ENCODE assay signal across 11 cellular contexts in the genomic region with DNA sequence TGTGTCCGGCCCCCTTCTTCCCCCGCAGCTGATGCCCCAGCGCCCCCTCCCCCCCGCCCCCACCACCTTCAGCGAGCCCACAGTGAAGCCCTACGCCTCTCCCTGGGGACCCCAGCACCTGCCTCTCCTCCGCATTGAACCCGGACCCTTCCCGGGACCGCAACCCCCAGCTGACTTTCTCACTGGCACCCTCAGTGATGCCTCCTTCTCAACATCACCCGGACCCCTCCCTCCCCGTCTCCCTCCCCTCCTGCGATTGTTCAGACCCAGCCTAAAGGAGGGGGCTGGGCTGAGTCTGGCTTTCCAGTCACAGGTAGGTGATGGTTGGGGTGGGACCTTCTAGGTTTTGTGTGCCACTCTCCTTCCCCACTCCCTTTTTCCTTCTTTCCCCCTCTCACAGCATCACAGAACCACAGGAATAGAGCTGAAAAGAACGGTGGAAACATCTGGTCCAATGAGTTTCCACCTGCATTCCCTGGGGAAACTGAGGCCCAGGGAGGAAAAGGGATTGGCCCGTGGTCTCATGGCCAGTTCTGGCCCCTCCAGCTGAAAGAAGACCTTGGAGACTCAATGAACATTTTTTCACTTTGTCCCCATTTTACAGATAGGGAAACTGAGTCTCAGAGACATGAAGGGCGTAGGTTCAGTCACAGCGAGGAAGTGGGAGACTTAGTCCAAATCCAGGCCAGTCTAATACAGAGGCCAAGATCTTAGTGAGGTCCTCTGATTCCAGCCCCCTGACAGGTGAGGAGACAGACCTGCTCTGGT. TPM values are rescaled to one million over a fixed set of nuclear protein-coding genes. Genes with fewer than 3 reads are reported as not detected.
A peak's percentile ranks its signal among the peaks of the same experiment; 100 is the strongest.
DNase-seq lines count a peak whose midpoint lies in the region; ATAC-seq and TF ChIP-seq lines count a peak whose summit lies in the region.
"Had no signal": no experiment of that assay in that cellular context is flagged by ENCODE, and none has a peak within 500 bp of the region (broad histone marks: within the 10 kb centered on the region; RNA-seq: fewer than 3 reads in every experiment).

No MANE protein-coding gene starts in this region.

- no peak overlapping the region for H2AK5ac ChIP-seq in mesenchymal stem cell (ENCODE audit: low read length, severe bottlenecking)

- H3K4me2 ChIP-seq in mesenchymal stem cell (ENCODE audit: low read length, poor library complexity, severe bottlenecking), result peak overlapping the region; percentile 89
- H3K4me2 ChIP-seq: KMS-11 had no signal

- H2BK5ac ChIP-seq in mesenchymal stem cell (ENCODE audit: low read depth, low read length, poor library complexity, severe bottlenecking), result no peak overlapping the region

- H2BK120ac ChIP-seq in mesenchymal stem cell (ENCODE audit: low read depth, low read length), result no peak overlapping the region

- peaks cover 0 to 3% of the 10 kb centered on the region in 2 experiments for H3K36me3 ChIP-seq in mesenchymal stem cell (ENCODE audit: control insufficient read depth in 1 of 2, insufficient read depth in 2 of 2, low read depth in 1 of 2, low read length in 2 of 2)

- peaks cover 0 to 10% of the 10 kb centered on the region in 2 experiments for H3K27me3 ChIP-seq in mesenchymal stem cell (ENCODE audit: control insufficient read depth in 1 of 2, insufficient read depth in 1 of 2, low read length in 2 of 2)

- peaks cover 7% of the 10 kb centered on the region for H3K79me1 ChIP-seq in mesenchymal stem cell (replicated peaks; ENCODE audit: low read length, poor library complexity, severe bottlenecking)

- H2BK12ac ChIP-seq in mesenchymal stem cell (ENCODE audit: low read length in 2 of 2), result peak overlapping the region in 1 of 2 experiments; percentile 29

- peaks cover 6% of the 10 kb centered on the region for H3K4me1 ChIP-seq in mesenchymal stem cell (ENCODE audit: control insufficient read depth, insufficient read depth, low read depth, low read length)

- no peak for TF ChIP-seq CTCF in type B pancreatic cell (conservative IDR thresholded peaks at IDR 0.05)

- no peaks in the 10 kb centered on the region for H3K9me3 ChIP-seq in mesenchymal stem cell (ENCODE audit: control insufficient read depth, low read length)

- no peak overlapping the region for H3K23ac ChIP-seq in mesenchymal stem cell (ENCODE audit: low read length in 2 of 2)

- no peaks in the 10 kb centered on the region for H3K9me3 Mint-ChIP-seq in activated T-cell treated with anti-CD3 and anti-CD28 coated beads, Interleukin-2, amount 50 U/mL, for 4 hours
- H3K9me3 Mint-ChIP-seq in type B pancreatic cell, result no peaks in the 10 kb centered on the region

- H3K4me3 ChIP-seq in mesenchymal stem cell (ENCODE audit: insufficient read depth in 1 of 2, low read depth in 1 of 2, low read length in 2 of 2), result no peak overlapping the region

- H4K8ac ChIP-seq in mesenchymal stem cell (ENCODE audit: low read length), result peak overlapping the region; percentile 74

- DNase-seq in activated T-cell treated with anti-CD3 and anti-CD28 coated beads, Interleukin-2, amount 50 U/mL, for 4 hours, result no peak
- DNase-seq in activated T-cell treated with anti-CD3 and anti-CD28 coated beads for 4 hours (no peak), caudate nucleus (lab: John Stamatoyannopoulos, UW) (peak in 1 of 61 donors; percentile 39), mesenchymal stem cell (no peak), type B pancreatic cell (ENCODE audit: extremely low spot score, unreplicated experiment) (no peak), LoVo (ENCODE audit: low spot score) (no peak)
- DNase-seq: cerebellar nuclear complex had no signal

- H3K9ac ChIP-seq in mesenchymal stem cell (ENCODE audit: low read length), result no peak overlapping the region

- no peaks in the 10 kb centered on the region for H3K36me3 Mint-ChIP-seq in activated T-cell treated with anti-CD3 and anti-CD28 coated beads, Interleukin-2, amount 50 U/mL, for 4 hours (ENCODE audit: insufficient read depth)
- H3K36me3 Mint-ChIP-seq in type B pancreatic cell, result peaks cover 3% of the 10 kb centered on the region

- H3K27me3 Mint-ChIP-seq in activated T-cell treated with anti-CD3 and anti-CD28 coated beads, Interleukin-2, amount 50 U/mL, for 4 hours (ENCODE audit: low read depth), result peaks cover 8% of the 10 kb centered on the region
- no peaks in the 10 kb centered on the region for H3K27me3 Mint-ChIP-seq in type B pancreatic cell

- no peak overlapping the region for H3K4ac ChIP-seq in mesenchymal stem cell (ENCODE audit: low read depth in 1 of 2, low read length in 2 of 2)

- 34% methylated on average over 12 of the region's 17 CpGs for WGBS in mesenchymal stem cell

- H3K27ac ChIP-seq in caudate nucleus (ENCODE audit: low read depth, low read length) (peak overlapping the region; percentile 83), mesenchymal stem cell (ENCODE audit: low read length, poor library complexity, severe bottlenecking) (no peak overlapping the region)
- H3K27ac ChIP-seq: KMS-11 had no signal

- ATAC-seq in activated T-cell treated with anti-CD3 and anti-CD28 coated beads, Interleukin-2, amount 50 U/mL, for 4 hours, result no peak
- ATAC-seq in GM18511 (IDR thresholded peaks at IDR 0.05; ENCODE audit: unreplicated experiment) (no peak), GM18907 (IDR thresholded peaks at IDR 0.05; ENCODE audit: unreplicated experiment) (no peak)

- no peak overlapping the region for H2AFZ ChIP-seq in mesenchymal stem cell (ENCODE audit: low read depth, low read length)

- H3K27ac Mint-ChIP-seq in type B pancreatic cell, result peak overlapping the region; percentile 48

- peak overlapping the region in 1 of 2 experiments; percentile 30 for H3K18ac ChIP-seq in mesenchymal stem cell (ENCODE audit: low read depth in 1 of 2, low read length in 2 of 2)

- no peak overlapping the region for H4K91ac ChIP-seq in mesenchymal stem cell (ENCODE audit: low read length)

- H3K14ac ChIP-seq in mesenchymal stem cell (ENCODE audit: low read length in 2 of 2), result no peak overlapping the region

- H3K4me3 Mint-ChIP-seq in activated T-cell treated with anti-CD3 and anti-CD28 coated beads, Interleukin-2, amount 50 U/mL, for 4 hours, result peak overlapping the region; percentile 83
- peak overlapping the region; percentile 90 for H3K4me3 Mint-ChIP-seq in type B pancreatic cell

- H3K4me1 Mint-ChIP-seq in activated T-cell treated with anti-CD3 and anti-CD28 coated beads, Interleukin-2, amount 50 U/mL, for 4 hours (ENCODE audit: low read depth), result peaks cover 13% of the 10 kb centered on the region
- H3K4me1 Mint-ChIP-seq in type B pancreatic cell (ENCODE audit: unreplicated experiment), result peaks cover 11% of the 10 kb centered on the region

- no peak overlapping the region for H2BK15ac ChIP-seq in mesenchymal stem cell (ENCODE audit: low read depth, poor library complexity, severe bottlenecking)

RNA-seq across cellular contexts. Expression of a gene that starts 0.8 kb away (rescaled TPM):
- total RNA-seq in activated T-cell treated with anti-CD3 and anti-CD28 coated beads, Interleukin-2, amount 50 U/mL, for 4 hours, result 1 to 10 TPM; 1.0 to 1.9 (median 1.4) TPM
- polyA plus RNA-seq in mesenchymal stem cell (2013, experiment 1 of 2), result 3.9 TPM
- polyA plus RNA-seq in mesenchymal stem cell (2013, experiment 2 of 2), result 3.7 TPM
- 5.5 and 11.1 TPM in 2 replicates for total RNA-seq in type B pancreatic cell (ENCODE audit: low replicate concordance)

RNA-seq across cellular contexts. Expression of a gene that starts 38.2 kb away (rescaled TPM):
- total RNA-seq in activated T-cell treated with anti-CD3 and anti-CD28 coated beads, Interleukin-2, amount 50 U/mL, for 4 hours, result not detected
- 0.08 TPM for polyA plus RNA-seq in mesenchymal stem cell (2013, experiment 1 of 2)
- 0.03 TPM for polyA plus RNA-seq in mesenchymal stem cell (2013, experiment 2 of 2)
- total RNA-seq in type B pancreatic cell (ENCODE audit: low replicate concordance), result 16.3 and 51.3 TPM in 2 replicates
- total RNA-seq: T-helper 1 cell treated with Interleukin-12 subunit alpha and Interleukin-12 subunit beta and Interleukin-4 antibody, amounts not matched to agents 30 ng/mL and 1 ng/mL, for 36 hours had no signal

RNA-seq across cellular contexts. Expression of a gene that starts 44.1 kb away (rescaled TPM):
- total RNA-seq in activated T-cell treated with anti-CD3 and anti-CD28 coated beads, Interleukin-2, amount 50 U/mL, for 4 hours, result 1,000 to 10,000 TPM; 2,424 to 2,614 (median 2,461) TPM
- 1,587 TPM for polyA plus RNA-seq in mesenchymal stem cell (2013, experiment 1 of 2)
- polyA plus RNA-seq in mesenchymal stem cell (2013, experiment 2 of 2), result 1,642 TPM
- 1,894 and 1,964 TPM in 2 replicates for total RNA-seq in type B pancreatic cell (ENCODE audit: low replicate concordance)

Comparison
In these comparisons a context has a peak if more than half of its experiments do, and no peak if none do; other contexts are left out.
1. RNA of a gene that starts 38.2 kb away (total RNA-seq): 16.3 to 51.3 TPM in type B pancreatic cell; not detected in activated T-cell treated with anti-CD3 and anti-CD28 coated beads, Interleukin-2, amount 50 U/mL, for 4 hours; every median in the first group is over 10 times any median in the second.